Comparison of ENCODE assay signal across 10 cellular contexts in the genomic region with DNA sequence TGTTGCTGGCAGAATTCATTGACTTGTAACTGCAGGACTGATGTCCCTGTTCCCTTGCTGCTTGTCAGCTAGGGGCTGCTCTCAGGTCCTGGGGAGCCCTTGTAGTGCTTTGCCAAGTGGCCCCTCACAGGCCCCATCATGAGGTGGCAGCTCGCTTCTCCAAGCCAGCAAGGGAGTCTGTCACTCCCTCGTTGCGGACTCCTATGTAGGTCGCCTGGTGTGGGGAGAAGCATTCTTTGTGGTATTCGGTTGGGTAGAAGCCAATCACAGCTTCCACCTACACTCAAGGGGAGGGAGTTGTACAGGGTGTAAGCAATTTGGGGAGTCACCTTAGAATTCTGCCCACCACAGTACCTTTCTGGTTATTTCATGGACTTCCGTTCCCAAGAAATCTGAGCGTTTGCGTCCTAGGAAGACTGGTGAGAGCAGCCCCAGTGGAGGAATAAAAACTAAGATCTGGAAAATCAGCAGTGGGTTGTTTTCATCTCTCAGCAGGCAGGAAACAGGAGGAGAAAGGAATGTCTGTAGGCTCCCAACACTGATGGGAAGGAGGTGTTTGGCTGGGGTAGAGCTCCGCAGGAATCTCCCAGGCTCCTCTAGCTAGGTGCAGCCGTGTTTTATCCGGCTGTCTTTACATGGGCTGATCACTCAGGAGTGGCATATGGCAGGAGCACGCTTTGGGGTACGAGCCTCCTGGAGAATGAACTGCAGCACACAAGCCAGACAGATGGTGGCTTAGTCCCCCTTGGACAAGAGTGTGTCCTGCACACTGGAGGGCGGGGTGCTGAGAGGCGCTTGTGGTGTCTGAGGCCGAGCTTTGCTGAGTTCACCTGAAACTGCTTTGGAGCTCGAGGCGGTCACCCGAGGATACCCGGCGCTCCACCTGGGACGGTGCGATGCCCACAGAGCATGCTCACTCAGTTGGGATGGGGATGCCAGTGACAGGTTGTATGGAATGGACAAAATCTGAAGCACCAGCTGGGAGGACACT. TPM values are rescaled to one million over a fixed set of nuclear protein-coding genes. Genes with fewer than 3 reads are reported as not detected.
DNase-seq lines count a peak whose midpoint lies in the region; ATAC-seq lines count a peak whose summit lies in the region.
"Had no signal": no experiment of that assay in that cellular context is flagged by ENCODE, and none has a peak within 500 bp of the region (broad histone marks: within the 10 kb centered on the region; RNA-seq: fewer than 3 reads in every experiment).

No MANE protein-coding gene starts in this region.

- peaks cover 83% of the 10 kb centered on the region for H3K4me1 ChIP-seq in CD4-positive, alpha-beta memory T cell (ENCODE audit: insufficient read depth, low read length)
- peaks cover 0 to 35% of the 10 kb centered on the region in 2 donors for H3K4me1 ChIP-seq in naive thymus-derived CD4-positive, alpha-beta T cell (ENCODE audit: control insufficient read depth in 2 of 2, insufficient read depth in 2 of 2, low read length in 2 of 2)

- H3K9me3 Mint-ChIP-seq in CD4-positive, alpha-beta memory T cell, result peaks cover 0 to 7% (median under 1%) of the 10 kb centered on the region in 8 donors
- peaks cover 0 to 10% (median 0%) of the 10 kb centered on the region in 11 donors for H3K9me3 Mint-ChIP-seq in naive thymus-derived CD4-positive, alpha-beta T cell

- H3K36me3 ChIP-seq in CD4-positive, alpha-beta memory T cell (ENCODE audit: insufficient read depth, low read length), result no peaks in the 10 kb centered on the region
- H3K36me3 ChIP-seq in naive thymus-derived CD4-positive, alpha-beta T cell (ENCODE audit: control insufficient read depth in 2 of 3, insufficient read depth in 3 of 3, low read length in 3 of 3), result no peaks in the 10 kb centered on the region

- H3K9me3 ChIP-seq in CD4-positive, alpha-beta memory T cell (ENCODE audit: control insufficient read depth in 1 of 2, low read length in 2 of 2), result no peaks in the 10 kb centered on the region
- no peaks in the 10 kb centered on the region for H3K9me3 ChIP-seq in naive thymus-derived CD4-positive, alpha-beta T cell (ENCODE audit: control insufficient read depth in 2 of 3, low read length in 3 of 3)

- CTCF ChIA-PET in CD4-positive, alpha-beta memory T cell (lab: Charles Lee; ENCODE audit: partially characterized antibody), result interaction anchor here (1.1 to 1.9 kb wide), 4 partner anchors 9 to 103 kb away, joined by 3 to 7 read pairs (median 4); no protein-coding TSS in a partner anchor
- CTCF ChIA-PET in naive thymus-derived CD4-positive, alpha-beta T cell (lab: Charles Lee), result interaction anchor here (1.0 kb wide), 1 partner anchor 61 kb away, joined by 3 read pairs; no protein-coding TSS in a partner anchor

- no peak overlapping the region for H3K4me3 ChIP-seq in CD4-positive, alpha-beta memory T cell (ENCODE audit: low read length in 2 of 2)
- H3K4me3 ChIP-seq in naive thymus-derived CD4-positive, alpha-beta T cell (ENCODE audit: low read length), result no peak overlapping the region

- H3K36me3 Mint-ChIP-seq in CD4-positive, alpha-beta memory T cell, result peaks cover 4 to 9% of the 10 kb centered on the region in 2 donors
- H3K36me3 Mint-ChIP-seq in naive thymus-derived CD4-positive, alpha-beta T cell, result peaks cover 0 to 32% (median 7%) of the 10 kb centered on the region in 5 donors

- H3K27ac ChIP-seq in CD4-positive, alpha-beta memory T cell (ENCODE audit: low read depth, low read length), result peak overlapping the region; percentile 51
- H3K27ac ChIP-seq in naive thymus-derived CD4-positive, alpha-beta T cell (ENCODE audit: low read depth, low read length), result peak overlapping the region; percentile 32

- peak overlapping the region; percentile 63 to 93 (median 82) for H3K4me3 Mint-ChIP-seq in CD4-positive, alpha-beta memory T cell
- H3K4me3 Mint-ChIP-seq in naive thymus-derived CD4-positive, alpha-beta T cell, result peak overlapping the region in 7 of 10 donors; percentile 13 to 52 (median 37)

- H3K27me3 Mint-ChIP-seq in CD4-positive, alpha-beta memory T cell, result no peaks in the 10 kb centered on the region
- H3K27me3 Mint-ChIP-seq in naive thymus-derived CD4-positive, alpha-beta T cell, result no peaks in the 10 kb centered on the region

- intact Hi-C loops in CD4-positive, alpha-beta memory T cell (cut with micrococcal nuclease), result no loop called here
- intact Hi-C loops in naive thymus-derived CD4-positive, alpha-beta T cell (cut with micrococcal nuclease), result loop anchor here in 1 of 2 donors (5.0 kb wide), 1 partner anchor 260 kb away; no protein-coding TSS in a partner anchor

- H3K27ac Mint-ChIP-seq in CD4-positive, alpha-beta memory T cell, result peak overlapping the region; percentile 82 to 99 (median 95)
- peak overlapping the region in 8 of 9 donors; percentile 56 to 91 (median 86) for H3K27ac Mint-ChIP-seq in naive thymus-derived CD4-positive, alpha-beta T cell

- peak; percentile 52 for ATAC-seq in naive thymus-derived CD4-positive, alpha-beta T cell

- peaks cover 50 to 87% (median 72%) of the 10 kb centered on the region in 4 donors for H3K4me1 Mint-ChIP-seq in CD4-positive, alpha-beta memory T cell
- peaks cover 19 to 93% (median 72%) of the 10 kb centered on the region in 7 donors for H3K4me1 Mint-ChIP-seq in naive thymus-derived CD4-positive, alpha-beta T cell

- POLR2A ChIA-PET in CD4-positive, alpha-beta memory T cell (lab: Charles Lee; ENCODE audit: partially characterized antibody), result interaction anchor here (0.6 to 9.3 kb wide), 8 partner anchors 9 to 99 kb away, joined by 3 to 97 read pairs (median 4); a partner anchor contains a TSS
- POLR2A ChIA-PET in naive thymus-derived CD4-positive, alpha-beta T cell (lab: Charles Lee), result interaction anchor here (0.6 to 2.2 kb wide), 5 partner anchors 11 to 57 kb away, joined by 3 to 6 read pairs (median 3); no protein-coding TSS in a partner anchor

- H3K27me3 ChIP-seq in CD4-positive, alpha-beta memory T cell (ENCODE audit: insufficient read depth, low read length), result no peaks in the 10 kb centered on the region
- no peaks in the 10 kb centered on the region for H3K27me3 ChIP-seq in naive thymus-derived CD4-positive, alpha-beta T cell (ENCODE audit: control insufficient read depth in 2 of 2, insufficient read depth in 2 of 2, low read length in 2 of 2)

- peak; percentile 49 to 70 (median 65) for DNase-seq in CD4-positive, alpha-beta memory T cell
- DNase-seq in NCI-H524 (lab: John Stamatoyannopoulos, UW), result peak; percentile 85 to 94
- peak; percentile 67 for DNase-seq in astrocyte of the hippocampus (ENCODE audit: low read depth, low spot score)
- no peak for DNase-seq in naive thymus-derived CD4-positive, alpha-beta T cell
- DNase-seq in NCI-H2107 (lab: John Stamatoyannopoulos, UW), result no peak
- no peak for DNase-seq in Ammon's horn (ENCODE audit: low spot score)
- DNase-seq in hippocampal formation (lab: John Stamatoyannopoulos, UW), result no peak
- no peak for DNase-seq in activated CD8-positive, alpha-beta memory T cell treated with anti-CD3 and anti-CD28 coated beads, Interleukin-2, amount 50 U/mL, for 4 hours
- DNase-seq: MV-4-11, NCI-H446 had no signal

RNA-seq across cellular contexts. Expression of a gene that starts 58.3 kb away (rescaled TPM):
- 10 to 100 TPM; 51.9 to 63.0 TPM for total RNA-seq in CD4-positive, alpha-beta memory T cell
- 10 to 100 TPM; 17.4 to 21.2 TPM for polyA plus RNA-seq in CD4-positive, alpha-beta memory T cell
- total RNA-seq in naive thymus-derived CD4-positive, alpha-beta T cell, result 10 to 100 TPM; 33.4 to 84.3 (median 60.1) TPM
- polyA plus RNA-seq in naive thymus-derived CD4-positive, alpha-beta T cell, result 10 to 100 TPM; 13.0 to 19.5 TPM

Comparison
In these comparisons a context has a peak if more than half of its experiments do, and no peak if none do; other contexts are left out.
1. DNase-seq: peak in CD4-positive, alpha-beta memory T cell (5 of 5), NCI-H524 (2 of 2) and astrocyte of the hippocampus (single experiment); none in naive thymus-derived CD4-positive, alpha-beta T cell (0 of 9), NCI-H2107 (single experiment), Ammon's horn (single experiment), hippocampal formation (0 of 2) and activated CD8-positive, alpha-beta memory T cell treated with anti-CD3 and anti-CD28 coated beads, Interleukin-2, amount 50 U/mL, for 4 hours (single experiment).